37 cellular contexts compared by ENCODE assay signal in genomic region chr5:143131983-143132382, GRCh38.
DNase-seq lines count a peak whose midpoint lies in the region; ATAC-seq, FAIRE-seq and TF ChIP-seq lines count a peak whose summit lies in the region.
"Had no signal": no experiment of that assay in that cellular context is flagged by ENCODE, and none has a peak within 500 bp of the region (broad histone marks: within the 10 kb centered on the region; RNA-seq: fewer than 3 reads in every experiment).

No MANE protein-coding gene starts in this region.

- DNase-seq in DMS 273 (lab: John Stamatoyannopoulos, UW; ENCODE audit: unreplicated experiment), result peak; percentile 24
- no peak for DNase-seq in DMS 273 treated with DMSO at 0.1 percent for 48 hours (lab: John Stamatoyannopoulos, UW)
- no peak for DNase-seq in Karpas-422
- no peak for DNase-seq in gastrocnemius medialis
- DNase-seq in NCI-H774 (lab: John Stamatoyannopoulos, UW), result no peak
- no peak for DNase-seq in kidney
- no peak for DNase-seq in HPDE6-E6E7 (ENCODE audit: extremely low spot score)
- DNase-seq: activated CD4-positive, alpha-beta memory T cell treated with anti-CD3 and anti-CD28 coated beads, Interleukin-2, amount 10 ng/mL, durations not matched to agents 7 days and 5 days; activated CD8-positive, alpha-beta memory T cell treated with anti-CD3 and anti-CD28 coated beads, Interleukin-2, amount 50 U/mL, for 4 hours; activated naive CD4-positive, alpha-beta T cell treated with anti-CD3 and anti-CD28 coated beads for 36 hours; adrenal gland; body of pancreas; Caco-2; cerebellar nuclear complex; DMS79; dorsolateral prefrontal cortex; GM23248; immature natural killer cell; left lung; naive thymus-derived CD4-positive, alpha-beta T cell; NCI-H1105 treated with DMSO at 0.1 percent for 48 hours; NCI-H2029; NCI-H526; Peyer's patch; spleen; stimulated activated CD8-positive, alpha-beta memory T cell treated with anti-CD3 and anti-CD28 coated beads, Interleukin-4, amount 100 ng/mL, for 48 hours; T-helper 9 cell; testis had no signal

- TF ChIP-seq CTCF in gastrocnemius medialis (IDR thresholded peaks at IDR 0.05 in 4 of 5, conservative IDR thresholded peaks at IDR 0.05 in 1 of 5), result no peak
- TF ChIP-seq CTCF in kidney (IDR thresholded peaks at IDR 0.05; ENCODE audit: borderline replicate concordance, extremely low read depth, insufficient read depth), result no peak

- H3K27me3 ChIP-seq in Karpas-422 (ENCODE audit: low read length), result no peaks in the 10 kb centered on the region
- no peaks in the 10 kb centered on the region for H3K27me3 ChIP-seq in gastrocnemius medialis
- H3K27me3 ChIP-seq: adrenal gland, body of pancreas, dorsolateral prefrontal cortex, gastroesophageal sphincter, left lung, Peyer's patch, spleen, testis had no signal

- H3K9me3 ChIP-seq in Karpas-422 (ENCODE audit: low read length) (no peaks in the 10 kb centered on the region), gastrocnemius medialis (no peaks in the 10 kb centered on the region), kidney (ENCODE audit: control insufficient read depth in 1 of 2, low read length in 2 of 2) (no peaks in the 10 kb centered on the region)
- H3K9me3 ChIP-seq: adrenal gland, body of pancreas, Caco-2, gastroesophageal sphincter, left lung, Peyer's patch, spleen, testis had no signal

- no peak for TF ChIP-seq POLR2A in gastrocnemius medialis (IDR thresholded peaks at IDR 0.05)

- no peaks in the 10 kb centered on the region for H3K9me3 Mint-ChIP-seq in dendritic cell treated with granulocyte-macrophage colony-stimulating factor and Interleukin-4, amounts not matched to agents 40 ng/mL and 50 ng/mL, for 4 days
- H3K9me3 Mint-ChIP-seq: activated CD4-positive, alpha-beta memory T cell treated with anti-CD3 and anti-CD28 coated beads, Interleukin-2, amount 10 ng/mL, durations not matched to agents 7 days and 5 days; activated naive CD4-positive, alpha-beta T cell treated with anti-CD3 and anti-CD28 coated beads for 36 hours; activated T-helper 1 cell treated with anti-CD3 and anti-CD28 coated beads, Interleukin-12 subunit alpha, Interleukin-12 subunit beta, Interleukin-2, Interleukin-4 antibody, amounts not matched to agents 30 ng/mL and 10 ng/mL and 1 ng/mL, durations not matched to agents 14 hours and 24 hours and 36 hours; immature natural killer cell; naive thymus-derived CD4-positive, alpha-beta T cell; stimulated activated naive CD8-positive, alpha-beta T cell treated with anti-CD3 and anti-CD28 coated beads, Interleukin-15, Interleukin-2, amounts not matched to agents 100 ng/mL and 50 ng/mL, for 24 hours had no signal

- peak overlapping the region; percentile 31 for H3K27ac Mint-ChIP-seq in dendritic cell treated with granulocyte-macrophage colony-stimulating factor and Interleukin-4, amounts not matched to agents 40 ng/mL and 50 ng/mL, for 4 days
- H3K27ac Mint-ChIP-seq: activated CD4-positive, alpha-beta memory T cell treated with anti-CD3 and anti-CD28 coated beads, Interleukin-2, amount 10 ng/mL, durations not matched to agents 7 days and 5 days; activated naive CD4-positive, alpha-beta T cell treated with anti-CD3 and anti-CD28 coated beads for 36 hours; activated T-helper 1 cell treated with anti-CD3 and anti-CD28 coated beads, Interleukin-12 subunit alpha, Interleukin-12 subunit beta, Interleukin-2, Interleukin-4 antibody, amounts not matched to agents 30 ng/mL and 10 ng/mL and 1 ng/mL, durations not matched to agents 14 hours and 24 hours and 36 hours; stimulated activated naive CD8-positive, alpha-beta T cell treated with anti-CD3 and anti-CD28 coated beads, Interleukin-15, Interleukin-2, amounts not matched to agents 100 ng/mL and 50 ng/mL, for 24 hours had no signal

- H3K27ac ChIP-seq in Karpas-422 (ENCODE audit: low read length) (peak overlapping the region; percentile 98), gastrocnemius medialis (peak overlapping the region; percentile 90 to 97 (median 95)), kidney (ENCODE audit: low read depth in 2 of 2, low read length in 2 of 2) (no peak overlapping the region)
- H3K27ac ChIP-seq: 22Rv1, adrenal gland, body of pancreas, C4-2B, dorsolateral prefrontal cortex, GM23248, left lung, Peyer's patch, spleen, testis had no signal

- H3K4me3 ChIP-seq in Karpas-422 (ENCODE audit: low read length) (no peak overlapping the region), gastrocnemius medialis (no peak overlapping the region), kidney (ENCODE audit: low read length in 2 of 2) (no peak overlapping the region)
- H3K4me3 ChIP-seq: adrenal gland, body of pancreas, dorsolateral prefrontal cortex, gastroesophageal sphincter, GM23248, K562, left lung, Peyer's patch, spleen, testis had no signal

- no peak overlapping the region for H3K9ac ChIP-seq in Karpas-422 (ENCODE audit: low read length)
- H3K9ac ChIP-seq in kidney (ENCODE audit: low read length in 2 of 2), result no peak overlapping the region
- H3K9ac ChIP-seq: GM23248 had no signal

- H3K36me3 ChIP-seq in Karpas-422 (ENCODE audit: insufficient read depth, low read length) (peaks cover 49% of the 10 kb centered on the region), gastrocnemius medialis (no peaks in the 10 kb centered on the region), kidney (ENCODE audit: control insufficient read depth in 1 of 2, insufficient read depth in 2 of 2, low read length in 2 of 2) (no peaks in the 10 kb centered on the region)
- H3K36me3 ChIP-seq: adrenal gland had no signal

- ATAC-seq in gastrocnemius medialis, result no peak
- ATAC-seq: body of pancreas; gastroesophageal sphincter; K562; left lung; naive thymus-derived CD4-positive, alpha-beta T cell had no signal

- H3K4me3 Mint-ChIP-seq in dendritic cell treated with granulocyte-macrophage colony-stimulating factor and Interleukin-4, amounts not matched to agents 40 ng/mL and 50 ng/mL, for 4 days, result no peak overlapping the region
- H3K4me3 Mint-ChIP-seq: activated CD4-positive, alpha-beta memory T cell treated with anti-CD3 and anti-CD28 coated beads, Interleukin-2, amount 10 ng/mL, durations not matched to agents 7 days and 5 days; activated naive CD4-positive, alpha-beta T cell treated with anti-CD3 and anti-CD28 coated beads for 36 hours; activated T-helper 1 cell treated with anti-CD3 and anti-CD28 coated beads, Interleukin-12 subunit alpha, Interleukin-12 subunit beta, Interleukin-2, Interleukin-4 antibody, amounts not matched to agents 30 ng/mL and 10 ng/mL and 1 ng/mL, durations not matched to agents 14 hours and 24 hours and 36 hours; immature natural killer cell; naive thymus-derived CD4-positive, alpha-beta T cell; stimulated activated naive CD8-positive, alpha-beta T cell treated with anti-CD3 and anti-CD28 coated beads, Interleukin-15, Interleukin-2, amounts not matched to agents 100 ng/mL and 50 ng/mL, for 24 hours had no signal

- H4K20me1 ChIP-seq in Karpas-422 (ENCODE audit: insufficient read depth, low read depth, low read length), result no peaks in the 10 kb centered on the region

- no peak overlapping the region for H2AFZ ChIP-seq in Karpas-422 (ENCODE audit: low read length)
- H2AFZ ChIP-seq: GM23248 had no signal

- H3K79me2 ChIP-seq in Karpas-422 (ENCODE audit: low read length), result peaks cover 64% of the 10 kb centered on the region

- no peak for FAIRE-seq in kidney (lab: Jason Lieb, UNC)
- FAIRE-seq: G401.6, HTR-8/SVneo, K562 had no signal

- peaks cover 68% of the 10 kb centered on the region for H3K36me3 Mint-ChIP-seq in dendritic cell treated with granulocyte-macrophage colony-stimulating factor and Interleukin-4, amounts not matched to agents 40 ng/mL and 50 ng/mL, for 4 days (ENCODE audit: low read depth)

- H3K27me3 Mint-ChIP-seq in dendritic cell treated with granulocyte-macrophage colony-stimulating factor and Interleukin-4, amounts not matched to agents 40 ng/mL and 50 ng/mL, for 4 days, result no peaks in the 10 kb centered on the region
- H3K27me3 Mint-ChIP-seq: activated CD4-positive, alpha-beta memory T cell treated with anti-CD3 and anti-CD28 coated beads, Interleukin-2, amount 10 ng/mL, durations not matched to agents 7 days and 5 days; naive thymus-derived CD4-positive, alpha-beta T cell; stimulated activated naive CD8-positive, alpha-beta T cell treated with anti-CD3 and anti-CD28 coated beads, Interleukin-15, Interleukin-2, amounts not matched to agents 100 ng/mL and 50 ng/mL, for 24 hours had no signal

- H3K4me2 ChIP-seq in Karpas-422 (ENCODE audit: low read depth, low read length, poor library complexity, severe bottlenecking), result no peak overlapping the region

- peaks cover 11% of the 10 kb centered on the region for H3K4me1 Mint-ChIP-seq in dendritic cell treated with granulocyte-macrophage colony-stimulating factor and Interleukin-4, amounts not matched to agents 40 ng/mL and 50 ng/mL, for 4 days (ENCODE audit: low read depth)
- H3K4me1 Mint-ChIP-seq: activated CD4-positive, alpha-beta memory T cell treated with anti-CD3 and anti-CD28 coated beads, Interleukin-2, amount 10 ng/mL, durations not matched to agents 7 days and 5 days had no signal

- H3K9me2 ChIP-seq in Karpas-422 (replicated peaks; ENCODE audit: insufficient read depth, low read length), result no peaks in the 10 kb centered on the region

- in situ Hi-C loops in gastrocnemius medialis (cut with MboI; ENCODE audit: low sequenced_read_pairs in 4 of 4), result loop anchor here in 3 of 4 donors (10.0 to 25.0 kb wide), 3 partner anchors 95 to 255 kb away; no protein-coding TSS in a partner anchor

- H3K4me1 ChIP-seq in Karpas-422 (ENCODE audit: low read length), result peaks cover 91% of the 10 kb centered on the region
- H3K4me1 ChIP-seq in gastrocnemius medialis, result peaks cover 92 to 95% of the 10 kb centered on the region in 2 donors
- peaks cover 6 to 22% of the 10 kb centered on the region in 2 donors for H3K4me1 ChIP-seq in kidney (ENCODE audit: control insufficient read depth in 1 of 2, insufficient read depth in 1 of 2, low read depth in 1 of 2, low read length in 2 of 2)

- intact Hi-C loops in dendritic cell treated with granulocyte-macrophage colony-stimulating factor and Interleukin-4, amounts not matched to agents 40 ng/mL and 50 ng/mL, for 4 days (cut with micrococcal nuclease), result no loop called here
- intact Hi-C loops in gastrocnemius medialis (cut with DNase I; ENCODE audit: low total_unique reads), result loop anchor here (2.0 to 5.0 kb wide), 2 partner anchors 110 to 271 kb away; partner anchors contain the start of gene NR3C1
- intact Hi-C loops in kidney (cut with DNase I), result no loop called here

Comparison
In these comparisons a context has a peak if more than half of its experiments do, and no peak if none do; other contexts are left out.
1. H3K27ac ChIP-seq: peak in Karpas-422 (single experiment) and gastrocnemius medialis (4 of 4); none in kidney (0 of 2).